8 cellular contexts compared by ENCODE assay signal in genomic region chr17:18038149-18038850, GRCh38. TPM values are rescaled to one million over a fixed set of nuclear protein-coding genes. Genes with fewer than 3 reads are reported as not detected.
DNase-seq lines count a peak whose midpoint lies in the region; ATAC-seq, FAIRE-seq and TF ChIP-seq lines count a peak whose summit lies in the region.

No MANE protein-coding gene starts in this region.

- peak overlapping the region; percentile 86 for H3K4me3 ChIP-seq in GM23248
- H3K4me3 ChIP-seq in Panc1 (ENCODE audit: low read depth in 2 of 2, low read length in 2 of 2), result peak overlapping the region; percentile 82 to 86
- H3K4me3 ChIP-seq in breast epithelium, result peak overlapping the region; percentile 81 to 99 (median 91)
- H3K4me3 ChIP-seq in mesodermal cell (ENCODE audit: extremely low read depth, insufficient read depth, low read length, poor library complexity, severe bottlenecking), result peak overlapping the region; percentile 79
- peak overlapping the region; percentile 68 to 94 (median 80) for H3K4me3 ChIP-seq in transverse colon

- TF ChIP-seq POLR2A in breast epithelium (IDR thresholded peaks at IDR 0.05), result no peak
- TF ChIP-seq POLR2A in transverse colon (IDR thresholded peaks at IDR 0.05), result no peak

- H3K36me3 ChIP-seq in GM23248 (ENCODE audit: low read depth) (no peaks in the 10 kb centered on the region), Panc1 (ENCODE audit: control insufficient read depth, insufficient read depth, low read length) (no peaks in the 10 kb centered on the region; the same call in 1 of the 2 replicates), breast epithelium (no peaks in the 10 kb centered on the region), mesodermal cell (ENCODE audit: control insufficient read depth, insufficient read depth, low read length) (no peaks in the 10 kb centered on the region), transverse colon (no peaks in the 10 kb centered on the region)

- H3K4me1 ChIP-seq in GM23248 (ENCODE audit: insufficient read depth) (peaks cover 30% of the 10 kb centered on the region), Panc1 (ENCODE audit: control insufficient read depth, insufficient read depth, low read length) (peaks cover 22% of the 10 kb centered on the region), breast epithelium (peaks cover 16 to 28% of the 10 kb centered on the region in 2 donors), mesodermal cell (ENCODE audit: control insufficient read depth, insufficient read depth, low read length, poor library complexity, severe bottlenecking) (peaks cover 10% of the 10 kb centered on the region), transverse colon (peaks cover 20 to 41% (median 28%) of the 10 kb centered on the region in 4 donors)

- ATAC-seq in Panc1 (peak; percentile 2), HG02798 (IDR thresholded peaks at IDR 0.05; ENCODE audit: poor library complexity, unreplicated experiment) (no peak)

- H3K27ac ChIP-seq in GM23248 (peak overlapping the region; percentile 37), Panc1 (ENCODE audit: low read length) (peak overlapping the region; percentile 76), breast epithelium (peak overlapping the region; percentile 61 to 90), mesodermal cell (ENCODE audit: low read depth, low read length, severe bottlenecking) (no peak overlapping the region), transverse colon (peak overlapping the region; percentile 83 to 92 (median 90))

- in situ Hi-C loops in GM23248 (cut with MboI), result loop anchor here (25.0 kb wide), 1 partner anchor 351 kb away; the partner anchor contains the start of gene RAI1
- in situ Hi-C loops in Panc1 (cut with HindIII; ENCODE audit: low pct_unique_long_range_greater_than_20kb, low sequenced_read_pairs), result no loop called here
- in situ Hi-C loops in transverse colon (cut with MboI; ENCODE audit: low pct_ligation_motif_present in 1 of 4, low pct_unique_long_range_greater_than_20kb in 1 of 4, low sequenced_read_pairs in 3 of 4), result loop anchor here (5.0 to 25.0 kb wide), 6 partner anchors 143 to 361 kb away; partner anchors contain the start of gene RAI1 (in 2 of the 4)

- POLR2A ChIA-PET in Panc1 (lab: Charles Lee), result no interaction called here

- FAIRE-seq in urothelium cell line (lab: Jason Lieb, UNC), result no peak

- DNase-seq in GM23248 (peak; percentile 51), Panc1 (ENCODE audit: low read depth, low spot score) (no peak), breast epithelium (ENCODE audit: low spot score in 2 of 2) (no peak), transverse colon (no peak), DMS79 treated with DMSO at 0.1 percent for 48 hours (lab: John Stamatoyannopoulos, UW) (no peak), urothelium cell line (ENCODE audit: low spot score) (no peak)

- peak overlapping the region; percentile 88 for H2AFZ ChIP-seq in GM23248

- CTCF ChIA-PET in Panc1 (lab: Charles Lee), result no interaction called here

- H3K9me3 ChIP-seq in GM23248 (ENCODE audit: low read depth) (no peaks in the 10 kb centered on the region), Panc1 (ENCODE audit: control insufficient read depth, insufficient read depth, low read depth, low read length) (no peaks in the 10 kb centered on the region), breast epithelium (no peaks in the 10 kb centered on the region), mesodermal cell (ENCODE audit: control insufficient read depth, low read length) (no peaks in the 10 kb centered on the region), transverse colon (no peaks in the 10 kb centered on the region)

- H3K27me3 ChIP-seq in GM23248 (replicated peaks; ENCODE audit: insufficient read depth) (no peaks in the 10 kb centered on the region), Panc1 (ENCODE audit: control insufficient read depth, insufficient read depth, low read length) (no peaks in the 10 kb centered on the region), breast epithelium (no peaks in the 10 kb centered on the region), transverse colon (no peaks in the 10 kb centered on the region)

- intact Hi-C loops in Panc1 (cut with micrococcal nuclease; ENCODE audit: unreplicated experiment) (loop anchor here (10.0 kb wide), 1 partner anchor 213 kb away; no protein-coding TSS in a partner anchor), breast epithelium (cut with DNase I; ENCODE audit: low total_unique reads) (loop anchor here (10.0 kb wide), 1 partner anchor 223 kb away; no protein-coding TSS in a partner anchor), transverse colon (cut with DNase I; ENCODE audit: low total_unique reads) (loop anchor here (5.0 kb wide), 1 partner anchor 171 kb away; no protein-coding TSS in a partner anchor)

- H4K20me1 ChIP-seq in GM23248 (ENCODE audit: insufficient read depth), result 0 out of 2 replicates have a peak, but pooled peaks cover 6% of the 10 kb centered on the region

- BruUV-seq in Panc1 (replicated peaks; lab: Mats Ljungman, UMichigan), result no TSS peak

- no peaks in the 10 kb centered on the region for H3K9me2 ChIP-seq in GM23248 (ENCODE audit: insufficient read depth)

- peak overlapping the region; percentile 92 for H3K4me2 ChIP-seq in GM23248 (ENCODE audit: unreplicated experiment)

- TF ChIP-seq CTCF in Panc1 (IDR thresholded peaks at IDR 0.05), result no peak
- no peak for TF ChIP-seq CTCF in breast epithelium (IDR thresholded peaks at IDR 0.05)
- TF ChIP-seq CTCF in transverse colon (IDR thresholded peaks at IDR 0.05), result no peak

- peaks cover 83% of the 10 kb centered on the region for H3K79me2 ChIP-seq in GM23248 (ENCODE audit: insufficient read depth)

- TF ChIP-seq EP300 in transverse colon (IDR thresholded peaks at IDR 0.05; ENCODE audit: low read depth), result no peak

- 4 to 7% methylated on average over 13 of the region's 13 CpGs for WGBS in GM23248 (ENCODE audit: low coverage in 1 of 2, low lambda C conversion rate in 2 of 2, missing lambda C conversion rate in 2 of 2), 2 experiments
- WGBS in mesodermal cell (ENCODE audit: insufficient coverage in 2 of 2), 2 experiments, result 4 to 8% methylated on average over 7 to 12 of the region's 13 CpGs
- 0 to 3% methylated on average over 4 to 13 of the region's 13 CpGs for WGBS in transverse colon (ENCODE audit: low coverage in 1 of 2), 2 donors

- H3K9ac ChIP-seq in GM23248, result peak overlapping the region; percentile 83

- peaks cover 15% of the 10 kb centered on the region for H3F3A ChIP-seq in GM23248 (ENCODE audit: insufficient read depth)

RNA-seq across cellular contexts. Expression of gene ATPAF2, which starts 0.7 kb away (rescaled TPM):
- 17.0 and 37.6 TPM in 2 replicates for total RNA-seq in GM23248 (2014; rRNA removed; shearing (Covaris generic))
- 21.9 and 22.3 TPM in 2 replicates for polyA plus RNA-seq in GM23248 (2016; fragmentation: Nextera tagmentation; extraction: Ambion mirVana)
- 22.3 TPM for total RNA-seq in Panc1 (2021; ENCODE audit: unreplicated experiment)
- 23.6 TPM for polyA plus RNA-seq in Panc1 (2012; ENCODE audit: insufficient read length)
- total RNA-seq in breast epithelium, result 10 to 100 TPM; 12.9 to 15.7 (median 13.0) TPM
- polyA plus RNA-seq in mesodermal cell (2013, experiment 1 of 2), result 23.8 TPM
- polyA plus RNA-seq in mesodermal cell (2013, experiment 2 of 2), result 22.6 TPM
- 10 to 100 TPM; 17.3 to 65.1 (median 24.7) TPM for total RNA-seq in transverse colon

RNA-seq across cellular contexts. Expression of gene GID4, which starts 0.9 kb away (rescaled TPM):
- total RNA-seq in GM23248 (2014; rRNA removed; shearing (Covaris generic)), result 8.0 and 10.2 TPM in 2 replicates
- polyA plus RNA-seq in GM23248 (2016; fragmentation: Nextera tagmentation; extraction: Ambion mirVana), result 7.2 and 7.3 TPM in 2 replicates
- 11.1 TPM for total RNA-seq in Panc1 (2021; ENCODE audit: unreplicated experiment)
- polyA plus RNA-seq in Panc1 (2012; ENCODE audit: insufficient read length), result 6.7 TPM
- total RNA-seq in breast epithelium, result 10 to 100 TPM; 11.1 to 23.8 (median 12.1) TPM
- polyA plus RNA-seq in mesodermal cell (2013, experiment 1 of 2), result 23.8 TPM
- 11.4 TPM for polyA plus RNA-seq in mesodermal cell (2013, experiment 2 of 2)
- 10 to 100 TPM in 2 of 4 donors, 1 to 10 TPM in 2; 7.0 to 39.6 (median 9.4) TPM for total RNA-seq in transverse colon

RNA-seq across cellular contexts. Expression of gene DRG2, which starts 49.4 kb away (rescaled TPM):
- total RNA-seq in GM23248 (2014; rRNA removed; shearing (Covaris generic)), result 51.0 and 53.4 TPM in 2 replicates
- polyA plus RNA-seq in GM23248 (2016; fragmentation: Nextera tagmentation; extraction: Ambion mirVana), result 34.6 and 36.7 TPM in 2 replicates
- total RNA-seq in Panc1 (2021; ENCODE audit: unreplicated experiment), result 42.0 TPM
- polyA plus RNA-seq in Panc1 (2012; ENCODE audit: insufficient read length), result 40.5 TPM
- 10 to 100 TPM; 36.4 to 42.0 (median 40.3) TPM for total RNA-seq in breast epithelium
- 38.3 TPM for polyA plus RNA-seq in mesodermal cell (2013, experiment 1 of 2)
- 33.9 TPM for polyA plus RNA-seq in mesodermal cell (2013, experiment 2 of 2)
- total RNA-seq in transverse colon, result 10 to 100 TPM; 27.9 to 90.6 (median 33.3) TPM
